In genomic region chr19:6373813-6374108, GRCh38 we compare ENCODE assay signal across 9 cellular contexts. TPM values are rescaled to one million over a fixed set of nuclear protein-coding genes. Genes with fewer than 3 reads are reported as not detected.
DNase-seq lines count a peak whose midpoint lies in the region; ATAC-seq and TF ChIP-seq lines count a peak whose summit lies in the region.
"Had no signal": no experiment of that assay in that cellular context is flagged by ENCODE, and none has a peak within 500 bp of the region (broad histone marks: within the 10 kb centered on the region; RNA-seq: fewer than 3 reads in every experiment).

No MANE protein-coding gene starts in this region.

- peaks cover 12% of the 10 kb centered on the region for H3K4me1 Mint-ChIP-seq in activated T-cell treated with anti-CD3 and anti-CD28 coated beads, Interleukin-2, amount 50 U/mL, for 24 hours (ENCODE audit: low read depth)
- H3K4me1 Mint-ChIP-seq in activated naive CD8-positive, alpha-beta T cell treated with anti-CD3 and anti-CD28 coated beads for 36 hours: peaks cover 8% of the 10 kb centered on the region

- ATAC-seq in thoracic aorta (ENCODE audit: insufficient number of reproducible peaks, low FRiP score, low read depth): no peak

- H3K9me3 Mint-ChIP-seq in activated T-cell treated with anti-CD3 and anti-CD28 coated beads, Interleukin-2, amount 50 U/mL, for 24 hours: no peaks in the 10 kb centered on the region
- H3K9me3 Mint-ChIP-seq in activated naive CD8-positive, alpha-beta T cell treated with anti-CD3 and anti-CD28 coated beads for 36 hours: no peaks in the 10 kb centered on the region

- TF ChIP-seq CTCF in kidney epithelial cell (IDR thresholded peaks at IDR 0.05; ENCODE audit: insufficient read depth, low read length, poor library complexity, severe bottlenecking) (no peak), thoracic aorta (IDR thresholded peaks at IDR 0.05) (no peak)

- DNase-seq in activated T-cell treated with anti-CD3 and anti-CD28 coated beads, Interleukin-2, amount 50 U/mL, for 24 hours: no peak
- no peak for DNase-seq in activated T-cell treated with anti-CD3 and anti-CD28 coated beads, Interleukin-2, amount 50 U/mL, for 1 hour
- DNase-seq in activated naive CD8-positive, alpha-beta T cell treated with anti-CD3 and anti-CD28 coated beads for 36 hours: no peak
- DNase-seq in kidney epithelial cell (ENCODE audit: low read depth): no peak
- no peak for DNase-seq in thoracic aorta (ENCODE audit: low spot score)
- no peak for DNase-seq in SKM-1 (lab: John Stamatoyannopoulos, UW; ENCODE audit: unreplicated experiment)
- no peak for DNase-seq in NK-92 (lab: John Stamatoyannopoulos, UW; ENCODE audit: unreplicated experiment)
- DNase-seq in A172 (ENCODE audit: low spot score): no peak

- peak overlapping the region; percentile 86 for H3K4me3 Mint-ChIP-seq in activated T-cell treated with anti-CD3 and anti-CD28 coated beads, Interleukin-2, amount 50 U/mL, for 24 hours
- peak overlapping the region; percentile 82 for H3K4me3 Mint-ChIP-seq in activated naive CD8-positive, alpha-beta T cell treated with anti-CD3 and anti-CD28 coated beads for 36 hours

- peak overlapping the region; percentile 50 for H3K4me3 ChIP-seq in kidney epithelial cell (ENCODE audit: low read depth, low read length)
- H3K4me3 ChIP-seq in thoracic aorta: peak overlapping the region; percentile 100

- H3K27me3 Mint-ChIP-seq in activated T-cell treated with anti-CD3 and anti-CD28 coated beads, Interleukin-2, amount 50 U/mL, for 24 hours: no peaks in the 10 kb centered on the region
- no peaks in the 10 kb centered on the region for H3K27me3 Mint-ChIP-seq in activated naive CD8-positive, alpha-beta T cell treated with anti-CD3 and anti-CD28 coated beads for 36 hours

- no peaks in the 10 kb centered on the region for H3K27me3 ChIP-seq in kidney epithelial cell (ENCODE audit: control insufficient read depth, insufficient read depth, low read length)
- no peaks in the 10 kb centered on the region for H3K27me3 ChIP-seq in thoracic aorta (replicated peaks; ENCODE audit: insufficient read depth)

- H3K36me3 Mint-ChIP-seq in activated T-cell treated with anti-CD3 and anti-CD28 coated beads, Interleukin-2, amount 50 U/mL, for 24 hours (ENCODE audit: low read depth): peaks cover 31% of the 10 kb centered on the region
- peaks cover 4% of the 10 kb centered on the region for H3K36me3 Mint-ChIP-seq in activated naive CD8-positive, alpha-beta T cell treated with anti-CD3 and anti-CD28 coated beads for 36 hours

- H3K9me3 ChIP-seq in thoracic aorta: no peaks in the 10 kb centered on the region

- H3K27ac Mint-ChIP-seq in activated T-cell treated with anti-CD3 and anti-CD28 coated beads, Interleukin-2, amount 50 U/mL, for 24 hours: peak overlapping the region; percentile 97
- peak overlapping the region; percentile 85 for H3K27ac Mint-ChIP-seq in activated naive CD8-positive, alpha-beta T cell treated with anti-CD3 and anti-CD28 coated beads for 36 hours

- peaks cover 5 to 22% of the 10 kb centered on the region in 2 donors for H3K4me1 ChIP-seq in thoracic aorta (ENCODE audit: control insufficient read depth in 1 of 2, low read depth in 2 of 2)

- H3K27ac ChIP-seq in thoracic aorta: peak overlapping the region; percentile 10 to 58

- H3K36me3 ChIP-seq in kidney epithelial cell (ENCODE audit: control insufficient read depth, insufficient read depth, low read length) (no peaks in the 10 kb centered on the region), thoracic aorta (peaks cover 7% of the 10 kb centered on the region)

RNA-seq across cellular contexts. Expression of gene ALKBH7, which starts 1.2 kb away (rescaled TPM):
- total RNA-seq in activated naive CD8-positive, alpha-beta T cell treated with anti-CD3 and anti-CD28 coated beads for 36 hours: 10 to 100 TPM; 26.7 to 29.6 TPM
- total RNA-seq in kidney epithelial cell: 55.1 and 69.7 TPM in 2 replicates
- total RNA-seq in thoracic aorta: 10 to 100 TPM; 29.1 to 37.6 TPM
- total RNA-seq in A172 (2014; rRNA removed; shearing (Covaris generic)): 63.5 and 66.2 TPM in 2 replicates

RNA-seq across cellular contexts. Expression of gene PSPN, which starts 2.0 kb away (rescaled TPM):
- 1 to 10 TPM in 1 of 2 experiments, under 1 TPM in 1; 0.92 to 1.2 TPM for total RNA-seq in activated naive CD8-positive, alpha-beta T cell treated with anti-CD3 and anti-CD28 coated beads for 36 hours
- total RNA-seq in kidney epithelial cell (1.5 TPM in 2 replicates), thoracic aorta (1 to 10 TPM; 1.4 to 2.8 TPM)
- total RNA-seq in A172 (2014; rRNA removed; shearing (Covaris generic)): 1.8 and 2.3 TPM in 2 replicates

RNA-seq across cellular contexts. Expression of gene CLPP, which starts 12.4 kb away (rescaled TPM):
- 100 to 1,000 TPM; 194 to 196 TPM for total RNA-seq in activated naive CD8-positive, alpha-beta T cell treated with anti-CD3 and anti-CD28 coated beads for 36 hours
- total RNA-seq in kidney epithelial cell (137 and 142 TPM in 2 replicates), thoracic aorta (10 to 100 TPM; 39.0 to 53.2 TPM)
- total RNA-seq in A172 (2014; rRNA removed; shearing (Covaris generic)): 111 and 113 TPM in 2 replicates

RNA-seq across cellular contexts. Expression of gene GTF2F1, which starts 19.2 kb away (rescaled TPM):
- total RNA-seq in activated naive CD8-positive, alpha-beta T cell treated with anti-CD3 and anti-CD28 coated beads for 36 hours: 10 to 100 TPM; 72.2 to 72.7 TPM
- 48.7 and 51.3 TPM in 2 replicates for total RNA-seq in kidney epithelial cell
- total RNA-seq in thoracic aorta: 10 to 100 TPM; 22.7 to 27.7 TPM
- total RNA-seq in A172 (2014; rRNA removed; shearing (Covaris generic)): 76.6 and 93.8 TPM in 2 replicates

RNA-seq across cellular contexts. Expression of gene ACER1, which starts 40.3 kb away (rescaled TPM):
- not detected for total RNA-seq in activated naive CD8-positive, alpha-beta T cell treated with anti-CD3 and anti-CD28 coated beads for 36 hours
- total RNA-seq in kidney epithelial cell: not detected in 2 replicates
- not detected for total RNA-seq in thoracic aorta
- total RNA-seq in A172 (2014; rRNA removed; shearing (Covaris generic)): not detected in 2 replicates
- total RNA-seq: mesenteric fat pad had no signal
